Comparison of ENCODE assay signal across 8 cellular contexts in the genomic region with DNA sequence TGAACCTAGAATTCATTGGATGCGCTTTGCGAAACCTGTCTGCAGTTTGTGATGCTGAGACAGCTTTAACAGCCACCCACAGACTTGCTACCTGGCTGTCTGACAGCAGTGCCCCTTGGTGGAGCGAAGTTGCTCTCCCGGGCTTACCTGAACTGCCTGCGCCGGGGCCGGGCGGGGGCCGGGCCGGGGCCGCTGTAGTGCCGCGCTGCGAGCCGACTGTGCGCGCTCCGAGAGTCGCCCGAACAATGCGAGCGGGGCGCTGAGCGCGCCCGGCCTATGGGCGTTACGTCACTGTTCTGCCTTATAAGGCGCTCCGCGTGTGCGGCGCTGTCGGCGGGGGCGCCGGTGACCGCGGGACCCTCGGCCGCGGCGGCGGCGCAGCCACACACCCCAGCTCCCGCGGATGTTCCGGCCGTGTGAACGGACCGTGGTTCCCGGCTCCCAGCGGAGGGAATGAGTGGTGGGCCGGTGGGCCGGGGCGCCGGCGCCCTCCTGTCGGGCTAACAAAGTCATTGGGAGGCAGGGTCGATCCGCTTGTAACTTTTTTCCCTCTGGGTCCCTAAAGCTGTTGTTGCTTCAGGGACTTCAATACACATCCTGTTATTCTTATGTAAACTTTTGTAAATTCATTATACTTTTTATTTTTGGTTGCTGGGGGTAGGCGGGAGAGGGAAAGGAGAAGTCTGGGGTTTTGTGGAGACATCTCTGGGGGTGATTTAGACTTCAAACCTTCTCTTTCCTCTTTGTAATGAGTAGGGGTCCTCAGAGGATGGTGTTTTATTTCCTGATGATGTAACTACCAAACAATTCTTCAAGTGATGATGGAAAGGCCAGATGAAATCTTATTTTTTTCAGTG. TPM values are rescaled to one million over a fixed set of nuclear protein-coding genes. Genes with fewer than 3 reads are reported as not detected.
A peak's percentile ranks its signal among the peaks of the same experiment; 100 is the strongest.
DNase-seq lines count a peak whose midpoint lies in the region; ATAC-seq, FAIRE-seq and TF ChIP-seq lines count a peak whose summit lies in the region.

No MANE protein-coding gene starts in this region.

- no peaks in the 10 kb centered on the region for H3K9me3 ChIP-seq in HepG2 (ENCODE audit: low read length)

- DNase-seq in GM13977 (ENCODE audit: low spot score) = peak; percentile 81
- DNase-seq in NCI-H2029 treated with DMSO at 0.1 percent for 48 hours (lab: John Stamatoyannopoulos, UW) = peak; percentile 19
- peak; percentile 61 for DNase-seq in activated CD4-positive, alpha-beta T cell treated with anti-CD3 and anti-CD28 coated beads, Interleukin-2, amount 50 U/mL, for 1 hour
- peak; percentile 74 for DNase-seq in HepG2 (ENCODE audit: low spot score)
- DNase-seq in stimulated activated CD4-positive, alpha-beta T cell treated with anti-CD3 and anti-CD28 coated beads, Interleukin-2, amount 100 ng/mL, for 4 hours (ENCODE audit: low read depth) = peak; percentile 60
- DNase-seq in NK-92 (lab: John Stamatoyannopoulos, UW; ENCODE audit: unreplicated experiment) = no peak

- 3% methylated on average over 24 of the region's 62 CpGs for WGBS in HepG2 (ENCODE audit: low lambda C conversion rate)

- no peaks in the 10 kb centered on the region for H3K27me3 Mint-ChIP-seq in dendritic cell treated with granulocyte-macrophage colony-stimulating factor and Interleukin-4, amounts not matched to agents 40 ng/mL and 50 ng/mL, for 4 days

- H3K27ac ChIP-seq in HepG2 (ENCODE audit: extremely low read length, insufficient read depth, low read length) = peak overlapping the region; percentile 86

- TF ChIP-seq EP300 in HepG2 (IDR thresholded peaks at IDR 0.05; ENCODE audit: low read depth in 2 of 2, low read length in 2 of 2) (peak in 1 of 2 experiments; percentile 37; a peak in 2 of 4 replicates), HepG2 (CRISPR knock-in tag; IDR thresholded peaks at IDR 0.05; ENCODE audit: borderline replicate concordance) (no peak)

- intact Hi-C loops in dendritic cell treated with granulocyte-macrophage colony-stimulating factor and Interleukin-4, amounts not matched to agents 40 ng/mL and 50 ng/mL, for 4 days (cut with micrococcal nuclease) = loop anchor here (1.0 to 5.0 kb wide), 3 partner anchors 20 to 166 kb away; partner anchors contain the start of gene CMSS1
- intact Hi-C loops in HepG2 (cut with micrococcal nuclease; ENCODE audit: unreplicated experiment) = loop anchor here (1.0 to 5.0 kb wide), 3 partner anchors 45 to 186 kb away; no protein-coding TSS in a partner anchor

- no peak overlapping the region for H2AFZ ChIP-seq in HepG2 (ENCODE audit: low read length)

- BruUV-seq in HepG2 (replicated peaks; lab: Mats Ljungman, UMichigan) = no TSS peak

- H3K79me2 ChIP-seq in HepG2 (ENCODE audit: insufficient read depth, low read length) = peaks cover 57% of the 10 kb centered on the region

- peaks cover 36% of the 10 kb centered on the region for H3K4me1 Mint-ChIP-seq in dendritic cell treated with granulocyte-macrophage colony-stimulating factor and Interleukin-4, amounts not matched to agents 40 ng/mL and 50 ng/mL, for 4 days (ENCODE audit: low read depth)

- TF ChIP-seq CTCF in GM13977 (IDR thresholded peaks at IDR 0.05; ENCODE audit: extremely low read depth, insufficient read depth, missing control alignments) = no peak
- peak; percentile 64 for TF ChIP-seq CTCF in HepG2 (CRISPR knock-in tag; IDR thresholded peaks at IDR 0.05)

- no peaks in the 10 kb centered on the region; a peak in 1 of 5 replicates for H3K27me3 ChIP-seq in HepG2 (ENCODE audit: control insufficient read depth in 1 of 2, insufficient read depth in 2 of 2, low read length in 2 of 2)

- no peak for FAIRE-seq in HepG2 (lab: Jason Lieb, UNC)

- H3K4me3 Mint-ChIP-seq in dendritic cell treated with granulocyte-macrophage colony-stimulating factor and Interleukin-4, amounts not matched to agents 40 ng/mL and 50 ng/mL, for 4 days = peak overlapping the region; percentile 74

- CTCF ChIA-PET in HepG2 (lab: Yijun Ruan, JAX; ENCODE audit: low intra/inter-chr PET ratio, low total read pairs) = no interaction called here

- peak overlapping the region; percentile 92 for H3K27ac Mint-ChIP-seq in dendritic cell treated with granulocyte-macrophage colony-stimulating factor and Interleukin-4, amounts not matched to agents 40 ng/mL and 50 ng/mL, for 4 days

- peaks cover 24% of the 10 kb centered on the region for H4K20me1 ChIP-seq in HepG2 (ENCODE audit: insufficient read depth, low read length)

- no peaks in the 10 kb centered on the region for H3K9me3 Mint-ChIP-seq in dendritic cell treated with granulocyte-macrophage colony-stimulating factor and Interleukin-4, amounts not matched to agents 40 ng/mL and 50 ng/mL, for 4 days

- ATAC-seq in HG02678 (IDR thresholded peaks at IDR 0.05; ENCODE audit: unreplicated experiment) = peak; percentile 89
- ATAC-seq in HepG2 = peak; percentile 99

- H3K9ac ChIP-seq in HepG2 (ENCODE audit: insufficient read depth, low read depth, low read length) = peak overlapping the region; percentile 99

- TF ChIP-seq RAD21 in HepG2 (CRISPR knock-in tag; IDR thresholded peaks at IDR 0.05) = peak; percentile 86

- peak overlapping the region; percentile 92 for H3K4me2 ChIP-seq in HepG2 (ENCODE audit: low read depth, low read length)

- H3K4me3 ChIP-seq in HepG2 (replicated peaks in 1 of 3; ENCODE audit: insufficient read depth in 1 of 3, low read depth in 2 of 3, low read length in 3 of 3) = peak overlapping the region; percentile 73 to 92 (median 83)

- peaks cover 44% of the 10 kb centered on the region for H3K4me1 ChIP-seq in HepG2 (ENCODE audit: insufficient read depth, low read length)

- TF ChIP-seq POLR2A in HepG2 (IDR thresholded peaks at IDR 0.05; ENCODE audit: insufficient read depth in 1 of 2, low read depth in 2 of 2, low read length in 2 of 2) = peak; percentile 88 to 95

- in situ Hi-C loops in GM13977 (cut with MboI; ENCODE audit: low pct_unique_long_range_greater_than_20kb, low sequenced_read_pairs, unreplicated experiment) = no loop called here
- in situ Hi-C loops in HepG2 (cut with HindIII; ENCODE audit: extremely low pct_ligation_motif_present, low pct_unique_long_range_greater_than_20kb) = loop anchor here (10.0 kb wide), 1 partner anchor 169 kb away; no protein-coding TSS in a partner anchor

- H3K36me3 Mint-ChIP-seq in dendritic cell treated with granulocyte-macrophage colony-stimulating factor and Interleukin-4, amounts not matched to agents 40 ng/mL and 50 ng/mL, for 4 days (ENCODE audit: low read depth) = no peaks in the 10 kb centered on the region

- POLR2A ChIA-PET in HepG2 (lab: Yijun Ruan, JAX) = interaction anchor here (0.8 to 3.6 kb wide), 16 partner anchors 8 to 384 kb away, joined by 3 to 21 read pairs (median 7); partner anchors contain the start of gene TBC1D23

- H3K36me3 ChIP-seq in HepG2 (replicated peaks in 1 of 2; ENCODE audit: control insufficient read depth in 1 of 2, insufficient read depth in 2 of 2, low read length in 2 of 2) = peaks cover 4 to 6% of the 10 kb centered on the region in 2 experiments; a peak in 3 of 5 replicates

TF ChIP-seq in HepG2, 621 proteins besides CTCF, POLR2A, EP300 and RAD21 (continues in another document):
- no peak for TF ChIP-seq ZNF281 (CRISPR knock-in tag; IDR thresholded peaks at IDR 0.05; ENCODE audit: borderline replicate concordance)
- 0 out of 2 replicates have a peak, but pooled peaks have one; percentile 47 for TF ChIP-seq ZNF234 (CRISPR knock-in tag; conservative IDR thresholded peaks at IDR 0.05)

RNA-seq across cellular contexts. Expression of gene CMSS1, which starts 58.5 kb away (rescaled TPM):
- 48.7 and 84.6 TPM in 2 replicates for total RNA-seq in HepG2 (2016; rRNA removed; fragmentation: Illumina TruSeq; extraction: Trizol)
- total RNA-seq in HepG2 (2016; cell fraction: cytosol; rRNA removed; fragmentation: Illumina TruSeq; extraction: Trizol; ENCODE audit: low read depth) = 22.7 and 23.9 TPM in 2 replicates
- 58.0 and 83.6 TPM in 2 replicates for total RNA-seq in HepG2 (2016; cell fraction: insoluble cytoplasmic fraction; rRNA removed; fragmentation: Illumina TruSeq; extraction: Trizol)
- 35.7 and 38.1 TPM in 2 replicates for total RNA-seq in HepG2 (2016; cell fraction: membrane; rRNA removed; fragmentation: Illumina TruSeq; extraction: Trizol)
- 32.8 and 34.1 TPM in 2 replicates for total RNA-seq in HepG2 (2016; cell fraction: nucleus; rRNA removed; fragmentation: Illumina TruSeq; extraction: Trizol)
- 4.2 and 6.4 TPM in 2 replicates for polyA plus RNA-seq in HepG2 (2011; rRNA removed)
- 2.9 and 4.7 TPM in 2 replicates for polyA plus RNA-seq in HepG2 (2011; cell fraction: cytosol; rRNA removed)
- 1.4 and 2.2 TPM in 2 replicates for polyA plus RNA-seq in HepG2 (2011; cell fraction: nucleus; rRNA removed)
- 21.0 and 28.1 TPM in 2 replicates for polyA plus RNA-seq in HepG2 (2012)
- polyA plus RNA-seq in HepG2 (2016; cell fraction: cytosol; fragmentation: Illumina TruSeq; extraction: Trizol; ENCODE audit: low read depth) = 25.4 and 39.7 TPM in 2 replicates
- 89.7 and 91.9 TPM in 2 replicates for polyA plus RNA-seq in HepG2 (2016; cell fraction: insoluble cytoplasmic fraction; fragmentation: Illumina TruSeq; extraction: Trizol; ENCODE audit: low read depth)
- 36.2 and 40.4 TPM in 2 replicates for polyA plus RNA-seq in HepG2 (2016; cell fraction: membrane; fragmentation: Illumina TruSeq; extraction: Trizol; ENCODE audit: low read depth)
- 38.0 and 40.1 TPM in 2 replicates for polyA plus RNA-seq in HepG2 (2016; cell fraction: nucleus; fragmentation: Illumina TruSeq; extraction: Trizol; ENCODE audit: insufficient read depth, low read depth)
- 6.4 and 8.1 TPM in 2 replicates for polyA minus RNA-seq in HepG2 (2011; rRNA and poly(A)+ RNA removed; ENCODE audit: low replicate concordance)
- polyA minus RNA-seq in HepG2 (2011; cell fraction: cytosol; rRNA and poly(A)+ RNA removed) = 5.3 and 6.2 TPM in 2 replicates
- polyA minus RNA-seq in HepG2 (2011; cell fraction: nucleus; rRNA and poly(A)+ RNA removed) = 8.4 and 9.8 TPM in 2 replicates
